ENCODE assay signal across 23 cellular contexts in the genomic region with DNA sequence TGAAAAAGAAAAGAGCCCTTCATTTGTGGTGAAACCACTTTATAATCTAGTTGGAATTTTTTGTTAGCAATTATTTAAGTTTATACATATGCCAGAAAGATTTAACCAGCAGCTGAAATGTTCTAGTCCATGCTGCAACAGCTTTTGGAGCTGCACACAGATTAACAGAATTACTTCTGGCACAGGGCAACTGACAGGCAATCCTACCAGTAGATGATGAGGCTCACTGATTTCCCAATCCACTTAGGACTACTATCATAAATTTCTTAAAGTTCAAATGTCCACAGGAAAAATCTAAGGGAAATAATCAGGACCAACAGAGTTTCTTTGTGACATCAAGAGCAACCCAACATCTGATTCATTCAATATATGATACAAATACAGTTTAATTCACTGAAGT.
"Had no signal": no experiment of that assay in that cellular context is flagged by ENCODE, and none has a peak within 500 bp of the region (broad histone marks: within the 10 kb centered on the region; RNA-seq: fewer than 3 reads in every experiment).

No MANE protein-coding gene starts in this region.

- H3K9ac ChIP-seq: neural progenitor cell had no signal

- H3K27ac ChIP-seq: gastroesophageal sphincter, neural progenitor cell, skin epidermis, tibial artery had no signal

- H3K27me3 ChIP-seq: gastroesophageal sphincter, neural progenitor cell, tibial artery had no signal

- H2AFZ ChIP-seq: neural progenitor cell had no signal

- H3K4me2 ChIP-seq: neural progenitor cell had no signal

- H3K4me1 ChIP-seq: gastroesophageal sphincter, tibial artery had no signal

- H3K4me3 Mint-ChIP-seq: activated naive CD8-positive, alpha-beta T cell; activated T-cell treated with anti-CD3 and anti-CD28 coated beads, Interleukin-2, amount 50 U/mL, for 24 hours; activated T-helper 17 cell treated with anti-CD3 and anti-CD28 coated beads, Interleukin-2, amount 50 U/mL, for 72 hours; endodermal cell; mesothelial cell of epicardium; naive thymus-derived CD8-positive, alpha-beta T cell; neural progenitor cell; stimulated activated effector memory CD8-positive, alpha-beta T cell treated with anti-CD3 and anti-CD28 coated beads, Interleukin-12 subunit alpha, Interleukin-12 subunit beta, amount 100 ng/mL, for 72 hours; stimulated activated naive CD8-positive, alpha-beta T cell treated with anti-CD3 and anti-CD28 coated beads, Interleukin-15, amount 100 ng/mL, for 72 hours had no signal

- ATAC-seq: activated T-helper 17 cell treated with anti-CD3 and anti-CD28 coated beads, Interleukin-2, amount 50 U/mL, for 72 hours; gastroesophageal sphincter; left colon; naive thymus-derived CD8-positive, alpha-beta T cell; stimulated activated effector memory CD8-positive, alpha-beta T cell treated with anti-CD3 and anti-CD28 coated beads, Interleukin-12 subunit alpha, Interleukin-12 subunit beta, amount 100 ng/mL, for 72 hours; stimulated activated naive CD8-positive, alpha-beta T cell treated with anti-CD3 and anti-CD28 coated beads, Interleukin-15, amount 100 ng/mL, for 72 hours had no signal

- H3K36me3 Mint-ChIP-seq: neural progenitor cell; stimulated activated effector memory CD8-positive, alpha-beta T cell treated with anti-CD3 and anti-CD28 coated beads, Interleukin-12 subunit alpha, Interleukin-12 subunit beta, amount 100 ng/mL, for 72 hours had no signal

- H3K27me3 Mint-ChIP-seq: activated naive CD8-positive, alpha-beta T cell; activated T-cell treated with anti-CD3 and anti-CD28 coated beads, Interleukin-2, amount 50 U/mL, for 24 hours; activated T-helper 17 cell treated with anti-CD3 and anti-CD28 coated beads, Interleukin-2, amount 50 U/mL, for 72 hours; naive thymus-derived CD8-positive, alpha-beta T cell; progenitor cell of endocrine pancreas; stimulated activated naive CD8-positive, alpha-beta T cell treated with anti-CD3 and anti-CD28 coated beads, Interleukin-15, amount 100 ng/mL, for 72 hours had no signal

- H3K27ac Mint-ChIP-seq: activated naive CD8-positive, alpha-beta T cell; activated T-cell treated with anti-CD3 and anti-CD28 coated beads, Interleukin-2, amount 50 U/mL, for 24 hours; activated T-helper 17 cell treated with anti-CD3 and anti-CD28 coated beads, Interleukin-2, amount 50 U/mL, for 72 hours; endodermal cell; mesothelial cell of epicardium; naive thymus-derived CD8-positive, alpha-beta T cell; neural progenitor cell; progenitor cell of endocrine pancreas; stimulated activated effector memory CD8-positive, alpha-beta T cell treated with anti-CD3 and anti-CD28 coated beads, Interleukin-12 subunit alpha, Interleukin-12 subunit beta, amount 100 ng/mL, for 72 hours; stimulated activated naive CD8-positive, alpha-beta T cell treated with anti-CD3 and anti-CD28 coated beads, Interleukin-15, amount 100 ng/mL, for 72 hours had no signal

- H3K36me3 ChIP-seq: gastroesophageal sphincter, neural progenitor cell had no signal

- H3K4me3 ChIP-seq: gastroesophageal sphincter, neural progenitor cell, skin epidermis, tibial artery had no signal

- DNase-seq: activated CD8-positive, alpha-beta memory T cell treated with anti-CD3 and anti-CD28 coated beads for 24 hours; activated CD8-positive, alpha-beta memory T cell treated with anti-CD3 and anti-CD28 coated beads, Interleukin-2, amount 50 U/mL, for 4 hours; activated T-cell treated with anti-CD3 and anti-CD28 coated beads, Interleukin-2, amount 50 U/mL, for 24 hours; amniotic stem cell; cortex of kidney; endodermal cell; head of caudate nucleus; islet precursor cell; left colon; naive thymus-derived CD8-positive, alpha-beta T cell; retina; stimulated activated CD4-positive, alpha-beta T cell treated with anti-CD3 and anti-CD28 coated beads, Interleukin-1b, Interleukin-23, amount 100 ng/mL, for 48 hours; stimulated activated naive CD8-positive, alpha-beta T cell treated with anti-CD3 and anti-CD28 coated beads, Interleukin-15, amount 100 ng/mL, for 72 hours; T-helper 1 cell; tibial artery had no signal
